27 cellular contexts compared by ENCODE assay signal in the genomic region with DNA sequence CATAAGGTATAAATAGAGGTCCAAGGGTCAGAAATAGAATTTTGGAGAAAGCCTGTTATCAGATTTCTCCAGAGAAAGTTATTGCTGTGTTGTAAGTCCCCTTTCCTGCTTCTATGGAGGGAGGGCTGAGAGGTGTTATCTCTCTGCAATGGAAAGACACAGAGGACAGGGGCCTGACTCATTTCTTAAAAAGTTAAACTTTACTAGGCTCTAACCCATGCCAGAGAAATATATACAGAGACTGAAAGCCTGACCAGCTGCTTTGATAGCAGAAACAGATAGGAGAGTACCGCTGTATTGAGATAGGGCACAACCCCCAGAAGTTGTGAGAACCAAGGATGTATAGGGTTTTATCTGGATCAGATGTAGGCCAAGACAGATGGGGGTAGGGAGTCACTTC.
DNase-seq lines count a peak whose midpoint lies in the region; ATAC-seq, FAIRE-seq and TF ChIP-seq lines count a peak whose summit lies in the region.
"Had no signal": no experiment of that assay in that cellular context is flagged by ENCODE, and none has a peak within 500 bp of the region (broad histone marks: within the 10 kb centered on the region; RNA-seq: fewer than 3 reads in every experiment).

No MANE protein-coding gene starts in this region.

- H3K36me3 Mint-ChIP-seq in GM23338 (ENCODE audit: low read depth) = no peaks in the 10 kb centered on the region
- H3K36me3 Mint-ChIP-seq: CD4-positive, alpha-beta memory T cell had no signal

- no peaks in the 10 kb centered on the region for H3K79me2 ChIP-seq in GM23338 (replicated peaks; ENCODE audit: insufficient read depth)

- DNase-seq in GM23338 (ENCODE audit: low spot score) = no peak
- DNase-seq in RCC 7860 (ENCODE audit: low spot score) = peak; percentile 18
- DNase-seq in kidney glomerular epithelial cell (lab: John Stamatoyannopoulos, UW) = peak; percentile 15
- no peak for DNase-seq in NOMO-1 (lab: John Stamatoyannopoulos, UW; ENCODE audit: unreplicated experiment in 2 of 2)
- no peak for DNase-seq in H4 (ENCODE audit: low spot score)
- DNase-seq in NCI-H2196 treated with DMSO at 0.1 percent for 48 hours (lab: John Stamatoyannopoulos, UW; ENCODE audit: unreplicated experiment) = no peak
- no peak for DNase-seq in EL
- DNase-seq: C1 segment of cervical spinal cord; CD4-positive, alpha-beta memory T cell; COR-L47; DMS 273 treated with DMSO at 0.1 percent for 48 hours; DMS79; GF-D8; Karpas-422; MV-4-11; NCI-H1105; NCI-H1436 treated with DMSO at 0.1 percent for 48 hours; NCI-H187 treated with DMSO at 0.1 percent for 48 hours; NCI-H526 treated with DMSO at 0.1 percent for 48 hours; SHP77 treated with DMSO at 0.1 percent for 48 hours; SW 1271 had no signal

- H3K4me1 ChIP-seq in GM23338 (ENCODE audit: insufficient read depth) = no peaks in the 10 kb centered on the region
- H3K4me1 ChIP-seq: A549 had no signal

- H3K4me2 ChIP-seq in GM23338 = no peak overlapping the region
- H3K4me2 ChIP-seq: A549 had no signal

- no peaks in the 10 kb centered on the region for H3K9me3 Mint-ChIP-seq in GM23338

- H3K27ac ChIP-seq in GM23338 (ENCODE audit: low read depth) = no peak overlapping the region
- H3K27ac ChIP-seq: A549, SK-N-MC had no signal

- no peaks in the 10 kb centered on the region for H3K27me3 ChIP-seq in GM23338 (ENCODE audit: insufficient read depth)

- no peak overlapping the region for H3K4me3 ChIP-seq in GM23338
- H3K4me3 ChIP-seq: A549, SK-N-MC had no signal

- peaks cover 4% of the 10 kb centered on the region for H3K27me3 Mint-ChIP-seq in GM23338 (ENCODE audit: insufficient read depth, low read depth, poor library complexity)
- H3K27me3 Mint-ChIP-seq: CD4-positive, alpha-beta memory T cell had no signal

- peak overlapping the region; percentile 52; the same call in 1 of the 2 replicates for H3K27ac Mint-ChIP-seq in GM23338
- H3K27ac Mint-ChIP-seq: CD4-positive, alpha-beta memory T cell had no signal

- H3K9me2 ChIP-seq in GM23338 (ENCODE audit: insufficient read depth) = no peaks in the 10 kb centered on the region

- TF ChIP-seq CTCF in GM23338 (conservative IDR thresholded peaks at IDR 0.05; ENCODE audit: low read depth in 2 of 2) = no peak

- H3F3A ChIP-seq in GM23338 (replicated peaks; ENCODE audit: low read depth) = no peaks in the 10 kb centered on the region

- no peaks in the 10 kb centered on the region for H4K20me1 ChIP-seq in GM23338 (replicated peaks; ENCODE audit: insufficient read depth)

- ATAC-seq in GM23338 = no peak
- ATAC-seq: A549, HepG2, Panc1 had no signal

- H3K4me3 Mint-ChIP-seq in GM23338 = no peak overlapping the region
- H3K4me3 Mint-ChIP-seq: CD4-positive, alpha-beta memory T cell had no signal

- FAIRE-seq in RCC 7860 (lab: Jason Lieb, UNC) = peak; percentile 90
- FAIRE-seq: A549, GM12891, H54, HepG2 had no signal

- no peak overlapping the region for H2AFZ ChIP-seq in GM23338

- peaks cover 17% of the 10 kb centered on the region; the same call in 2 of the 3 replicates for H3K4me1 Mint-ChIP-seq in GM23338
- H3K4me1 Mint-ChIP-seq: CD4-positive, alpha-beta memory T cell had no signal

- H3K36me3 ChIP-seq in GM23338 (ENCODE audit: insufficient read depth) = no peaks in the 10 kb centered on the region

TF ChIP-seq in GM23338, 12 proteins besides CTCF, POLR2A, EP300 and RAD21:
- TF ChIP-seq POLR2AphosphoS5 (IDR thresholded peaks at IDR 0.05; ENCODE audit: low read depth) (no peak), JUNB (IDR thresholded peaks at IDR 0.05; ENCODE audit: unreplicated experiment) (no peak)

Comparison
In these comparisons a context has a peak if more than half of its experiments do, and no peak if none do; other contexts are left out.
1. DNase-seq: peak in RCC 7860 (single experiment) and kidney glomerular epithelial cell (single experiment); none in GM23338 (single experiment), NOMO-1 (0 of 2), H4 (single experiment), NCI-H2196 treated with DMSO at 0.1 percent for 48 hours (single experiment) and EL (single experiment).